1 cellular context compared by ENCODE assay signal in the genomic region with DNA sequence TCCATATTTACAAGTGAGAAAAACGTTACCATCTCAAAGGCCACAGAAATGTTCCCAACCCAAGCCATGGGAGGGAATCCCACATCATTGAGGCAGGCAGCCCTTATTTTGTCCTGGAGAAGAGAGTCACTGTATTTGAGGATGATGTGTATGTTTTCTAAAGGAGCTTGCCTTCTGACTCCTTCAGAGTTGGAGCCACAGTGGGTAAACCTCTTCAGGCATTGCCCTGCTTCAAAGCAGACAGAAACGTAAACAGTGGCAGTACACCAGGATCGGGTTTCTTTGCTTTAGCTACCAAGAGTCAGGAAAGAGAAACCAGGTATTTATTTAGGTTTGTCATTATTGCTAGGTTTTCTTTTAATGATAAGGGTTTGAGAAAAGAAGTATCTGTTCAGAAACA.
TF ChIP-seq lines count a peak whose summit lies in the region.

No MANE protein-coding gene starts in this region.

TF ChIP-seq in GM23338, 12 proteins besides CTCF, POLR2A, EP300 and RAD21 (continued from another document):
- TF ChIP-seq, protein P1, sequence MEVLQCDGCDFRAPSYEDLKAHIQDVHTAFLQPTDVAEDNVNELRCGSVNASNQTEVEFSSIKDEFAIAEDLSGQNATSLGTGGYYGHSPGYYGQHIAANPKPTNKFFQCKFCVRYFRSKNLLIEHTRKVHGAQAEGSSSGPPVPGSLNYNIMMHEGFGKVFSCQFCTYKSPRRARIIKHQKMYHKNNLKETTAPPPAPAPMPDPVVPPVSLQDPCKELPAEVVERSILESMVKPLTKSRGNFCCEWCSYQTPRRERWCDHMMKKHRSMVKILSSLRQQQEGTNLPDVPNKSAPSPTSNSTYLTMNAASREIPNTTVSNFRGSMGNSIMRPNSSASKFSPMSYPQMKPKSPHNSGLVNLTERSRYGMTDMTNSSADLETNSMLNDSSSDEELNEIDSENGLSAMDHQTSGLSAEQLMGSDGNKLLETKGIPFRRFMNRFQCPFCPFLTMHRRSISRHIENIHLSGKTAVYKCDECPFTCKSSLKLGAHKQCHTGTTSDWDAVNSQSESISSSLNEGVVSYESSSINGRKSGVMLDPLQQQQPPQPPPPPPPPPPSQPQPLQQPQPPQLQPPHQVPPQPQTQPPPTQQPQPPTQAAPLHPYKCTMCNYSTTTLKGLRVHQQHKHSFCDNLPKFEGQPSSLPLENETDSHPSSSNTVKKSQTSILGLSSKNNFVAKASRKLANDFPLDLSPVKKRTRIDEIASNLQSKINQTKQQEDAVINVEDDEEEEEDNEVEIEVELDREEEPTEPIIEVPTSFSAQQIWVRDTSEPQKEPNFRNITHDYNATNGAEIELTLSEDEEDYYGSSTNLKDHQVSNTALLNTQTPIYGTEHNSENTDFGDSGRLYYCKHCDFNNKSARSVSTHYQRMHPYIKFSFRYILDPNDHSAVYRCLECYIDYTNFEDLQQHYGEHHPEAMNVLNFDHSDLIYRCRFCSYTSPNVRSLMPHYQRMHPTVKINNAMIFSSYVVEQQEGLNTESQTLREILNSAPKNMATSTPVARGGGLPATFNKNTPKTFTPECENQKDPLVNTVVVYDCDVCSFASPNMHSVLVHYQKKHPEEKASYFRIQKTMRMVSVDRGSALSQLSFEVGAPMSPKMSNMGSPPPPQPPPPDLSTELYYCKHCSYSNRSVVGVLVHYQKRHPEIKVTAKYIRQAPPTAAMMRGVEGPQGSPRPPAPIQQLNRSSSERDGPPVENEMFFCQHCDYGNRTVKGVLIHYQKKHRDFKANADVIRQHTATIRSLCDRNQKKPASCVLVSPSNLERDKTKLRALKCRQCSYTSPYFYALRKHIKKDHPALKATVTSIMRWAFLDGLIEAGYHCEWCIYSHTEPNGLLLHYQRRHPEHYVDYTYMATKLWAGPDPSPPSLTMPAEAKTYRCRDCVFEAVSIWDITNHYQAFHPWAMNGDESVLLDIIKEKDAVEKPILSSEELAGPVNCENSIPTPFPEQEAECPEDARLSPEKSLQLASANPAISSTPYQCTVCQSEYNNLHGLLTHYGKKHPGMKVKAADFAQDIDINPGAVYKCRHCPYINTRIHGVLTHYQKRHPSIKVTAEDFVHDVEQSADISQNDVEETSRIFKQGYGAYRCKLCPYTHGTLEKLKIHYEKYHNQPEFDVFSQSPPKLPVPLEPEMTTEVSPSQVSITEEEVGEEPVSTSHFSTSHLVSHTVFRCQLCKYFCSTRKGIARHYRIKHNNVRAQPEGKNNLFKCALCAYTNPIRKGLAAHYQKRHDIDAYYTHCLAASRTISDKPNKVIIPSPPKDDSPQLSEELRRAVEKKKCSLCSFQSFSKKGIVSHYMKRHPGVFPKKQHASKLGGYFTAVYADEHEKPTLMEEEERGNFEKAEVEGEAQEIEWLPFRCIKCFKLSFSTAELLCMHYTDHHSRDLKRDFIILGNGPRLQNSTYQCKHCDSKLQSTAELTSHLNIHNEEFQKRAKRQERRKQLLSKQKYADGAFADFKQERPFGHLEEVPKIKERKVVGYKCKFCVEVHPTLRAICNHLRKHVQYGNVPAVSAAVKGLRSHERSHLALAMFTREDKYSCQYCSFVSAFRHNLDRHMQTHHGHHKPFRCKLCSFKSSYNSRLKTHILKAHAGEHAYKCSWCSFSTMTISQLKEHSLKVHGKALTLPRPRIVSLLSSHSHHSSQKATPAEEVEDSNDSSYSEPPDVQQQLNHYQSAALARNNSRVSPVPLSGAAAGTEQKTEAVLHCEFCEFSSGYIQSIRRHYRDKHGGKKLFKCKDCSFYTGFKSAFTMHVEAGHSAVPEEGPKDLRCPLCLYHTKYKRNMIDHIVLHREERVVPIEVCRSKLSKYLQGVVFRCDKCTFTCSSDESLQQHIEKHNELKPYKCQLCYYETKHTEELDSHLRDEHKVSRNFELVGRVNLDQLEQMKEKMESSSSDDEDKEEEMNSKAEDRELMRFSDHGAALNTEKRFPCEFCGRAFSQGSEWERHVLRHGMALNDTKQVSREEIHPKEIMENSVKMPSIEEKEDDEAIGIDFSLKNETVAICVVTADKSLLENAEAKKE (CRISPR knock-in tag; IDR thresholded peaks at IDR 0.05), result no peak
- no peak for TF ChIP-seq STAT1 (IDR thresholded peaks at IDR 0.05; ENCODE audit: unreplicated experiment)
